16 cellular contexts compared by ENCODE assay signal in genomic region chr5:155082401-155082800, GRCh38.
A peak's percentile ranks its signal among the peaks of the same experiment; 100 is the strongest.
DNase-seq lines count a peak whose midpoint lies in the region; ATAC-seq and TF ChIP-seq lines count a peak whose summit lies in the region.
"Had no signal": no experiment of that assay in that cellular context is flagged by ENCODE, and none has a peak within 500 bp of the region (broad histone marks: within the 10 kb centered on the region; RNA-seq: fewer than 3 reads in every experiment).

No MANE protein-coding gene starts in this region.

- CTCF ChIA-PET in IMR-90 (lab: Yijun Ruan, JAX), result no interaction called here

- no peak overlapping the region for H3K4me3 ChIP-seq in IMR-90 (ENCODE audit: insufficient read depth, low read depth, low read length)
- H3K4me3 ChIP-seq in kidney epithelial cell (ENCODE audit: low read depth, low read length), result no peak overlapping the region
- H3K4me3 ChIP-seq in BE2C (ENCODE audit: low read depth, low read length), result no peak overlapping the region
- H3K4me3 ChIP-seq: gastrocnemius medialis, lung, prostate gland, tibial nerve had no signal

- H2AK9ac ChIP-seq in IMR-90 (replicated peaks; ENCODE audit: low read depth, low read length, poor library complexity), result no peak overlapping the region

- H3K23ac ChIP-seq in IMR-90 (ENCODE audit: low read depth, low read length), result peak overlapping the region; percentile 72; the same call in 1 of the 2 replicates

- no peaks in the 10 kb centered on the region for H3K9me1 ChIP-seq in IMR-90 (ENCODE audit: insufficient read depth, low read length)

- peak overlapping the region; percentile 91 for H2BK5ac ChIP-seq in IMR-90 (ENCODE audit: low read depth, low read length, poor library complexity, severe bottlenecking)

- peak overlapping the region; percentile 94 for H2BK120ac ChIP-seq in IMR-90 (ENCODE audit: low read depth, low read length)

- WGBS in IMR-90 (ENCODE audit: extremely low coverage in 2 of 2, insufficient read length in 1 of 2), 2 experiments, result no CpG with 5 or more reads among the region's 4 CpGs

- no peak overlapping the region for H3K56ac ChIP-seq in IMR-90 (ENCODE audit: extremely low read depth, insufficient read depth, low read length)

- H3K36me3 ChIP-seq in IMR-90 (ENCODE audit: control insufficient read depth, insufficient read depth, low read length), result no peaks in the 10 kb centered on the region
- no peaks in the 10 kb centered on the region for H3K36me3 ChIP-seq in kidney epithelial cell (ENCODE audit: control insufficient read depth, insufficient read depth, low read length)
- H3K36me3 ChIP-seq in BE2C, result no peaks in the 10 kb centered on the region
- H3K36me3 ChIP-seq: gastrocnemius medialis, prostate gland, tibial nerve had no signal

- H3K4me3 Mint-ChIP-seq in chondrocyte (ENCODE audit: unreplicated experiment), result no peak overlapping the region
- H3K4me3 Mint-ChIP-seq: CD4-positive, CD25-positive, alpha-beta regulatory T cell had no signal

- no peaks in the 10 kb centered on the region for H4K20me1 ChIP-seq in IMR-90 (ENCODE audit: insufficient read depth, low read length)

- dilution Hi-C loops in IMR-90 (cut with HindIII; ENCODE audit: low sequenced_read_pairs, unreplicated experiment), result no loop called here

- DNase-seq in AG08396 (ENCODE audit: low spot score) (peak; percentile 30), IMR-90 (peak; percentile 84), chondrocyte (ENCODE audit: low spot score) (no peak), kidney epithelial cell (ENCODE audit: low read depth) (peak; percentile 57), midbrain (lab: John Stamatoyannopoulos, UW) (no peak), BE2C (no peak), NCI-H510A (lab: John Stamatoyannopoulos, UW) (no peak)
- no peak for DNase-seq in activated CD4-positive, CD25-positive, alpha-beta regulatory T cell treated with anti-CD3 and anti-CD28 coated beads, Interleukin-2, amount 50 U/mL, for 72 hours
- DNase-seq: CD4-positive, CD25-positive, alpha-beta regulatory T cell; central memory CD4-positive, alpha-beta T cell; gastrocnemius medialis; NCI-H446; SIG-M5 had no signal

- in situ Hi-C loops in IMR-90 (cut with MboI; ENCODE audit: low sequenced_read_pairs), result no loop called here

- H3K79me1 ChIP-seq in IMR-90 (ENCODE audit: low read depth in 1 of 2, low read length in 2 of 2), result no peaks in the 10 kb centered on the region

- no peaks in the 10 kb centered on the region for H3K27me3 Mint-ChIP-seq in chondrocyte (ENCODE audit: low read depth)

- no peak for TF ChIP-seq POLR2A in IMR-90 (IDR thresholded peaks at IDR 0.05; ENCODE audit: low read depth, low read length)

- H3K27ac Mint-ChIP-seq in chondrocyte (ENCODE audit: unreplicated experiment), result peak overlapping the region; percentile 29
- H3K27ac Mint-ChIP-seq: CD4-positive, CD25-positive, alpha-beta regulatory T cell had no signal

- intact Hi-C loops in IMR-90 (cut with micrococcal nuclease), result no loop called here

- peaks cover 28% of the 10 kb centered on the region for H3K4me1 Mint-ChIP-seq in chondrocyte (ENCODE audit: low read depth)
- H3K4me1 Mint-ChIP-seq: CD4-positive, CD25-positive, alpha-beta regulatory T cell had no signal

- POLR2A ChIA-PET in IMR-90 (lab: Charles Lee; ENCODE audit: unreplicated experiment), result no interaction called here

- peak overlapping the region; percentile 86 for H2AFZ ChIP-seq in IMR-90 (replicated peaks; ENCODE audit: low read length, poor library complexity)

- H4K5ac ChIP-seq in IMR-90 (ENCODE audit: low read depth, low read length), result peak overlapping the region; percentile 6; the same call in 1 of the 2 replicates

- no peak for TF ChIP-seq CTCF in IMR-90 (conservative IDR thresholded peaks at IDR 0.05; ENCODE audit: low read depth, low read length)
- no peak for TF ChIP-seq CTCF in chondrocyte (IDR thresholded peaks at IDR 0.05)
- TF ChIP-seq CTCF in kidney epithelial cell (IDR thresholded peaks at IDR 0.05; ENCODE audit: insufficient read depth, low read length, poor library complexity, severe bottlenecking), result no peak
- no peak for TF ChIP-seq CTCF in BE2C (IDR thresholded peaks at IDR 0.05; ENCODE audit: low read depth, low read length)

- H2AK5ac ChIP-seq in IMR-90 (ENCODE audit: low read depth, low read length), result peak overlapping the region; percentile 38; the same call in 1 of the 2 replicates

- H4K8ac ChIP-seq in IMR-90 (ENCODE audit: low read depth in 2 of 2, low read length in 2 of 2), result peak overlapping the region; percentile 68 to 91

- H3K9me3 ChIP-seq in IMR-90 (ENCODE audit: control insufficient read depth, insufficient read depth, low read length), result peaks cover 3% of the 10 kb centered on the region; the same call in 1 of the 2 replicates
- no peaks in the 10 kb centered on the region for H3K9me3 ChIP-seq in BE2C
- H3K9me3 ChIP-seq: gastrocnemius medialis, prostate gland, tibial nerve had no signal

- peak; percentile 87 for ATAC-seq in IMR-90 (ENCODE audit: low read depth)
- ATAC-seq: gastrocnemius medialis had no signal

- H4K91ac ChIP-seq in IMR-90 (ENCODE audit: insufficient read depth, low read depth, low read length), result peak overlapping the region; percentile 91

- peaks cover 3% of the 10 kb centered on the region for H3K36me3 Mint-ChIP-seq in chondrocyte (ENCODE audit: low read depth)
- H3K36me3 Mint-ChIP-seq: CD4-positive, CD25-positive, alpha-beta regulatory T cell had no signal

- no TSS peak for BruUV-seq in IMR-90 (replicated peaks; lab: Mats Ljungman, UMichigan)

- H3K14ac ChIP-seq in IMR-90 (replicated peaks; ENCODE audit: low read depth, low read length), result peak overlapping the region; percentile 89

- H3K4me2 ChIP-seq in IMR-90 (ENCODE audit: low read depth, low read length), result peak overlapping the region; percentile 16; the same call in 1 of the 2 replicates

- TF ChIP-seq RAD21 in IMR-90 (IDR thresholded peaks at IDR 0.05; ENCODE audit: low read length), result no peak

- peaks cover 9% of the 10 kb centered on the region for H3K9me3 Mint-ChIP-seq in chondrocyte (ENCODE audit: low read depth)

- H3K4me1 ChIP-seq in IMR-90 (ENCODE audit: control insufficient read depth, insufficient read depth, low read length) (no peaks in the 10 kb centered on the region; the same call in 1 of the 2 replicates), BE2C (no peaks in the 10 kb centered on the region)
- H3K4me1 ChIP-seq: gastrocnemius medialis, prostate gland, tibial nerve had no signal

- H3K9ac ChIP-seq in IMR-90 (ENCODE audit: low read depth, low read length), result no peak overlapping the region

- peak overlapping the region; percentile 90 for H2BK20ac ChIP-seq in IMR-90 (ENCODE audit: low read depth, low read length)

- H3K4ac ChIP-seq in IMR-90 (ENCODE audit: low read depth, low read length), result peak overlapping the region; percentile 81

- H3K18ac ChIP-seq in IMR-90 (ENCODE audit: low read depth, low read length), result peak overlapping the region; percentile 60; the same call in 1 of the 2 replicates

- H3K27ac ChIP-seq in IMR-90 (ENCODE audit: insufficient read depth, low read length), result no peak overlapping the region; the same call in 1 of the 2 replicates
- H3K27ac ChIP-seq: gastrocnemius medialis, prostate gland, tibial nerve had no signal

- no peaks in the 10 kb centered on the region for H3K27me3 ChIP-seq in IMR-90 (ENCODE audit: control insufficient read depth, insufficient read depth, low read length)
- H3K27me3 ChIP-seq in kidney epithelial cell (ENCODE audit: control insufficient read depth, insufficient read depth, low read length), result no peaks in the 10 kb centered on the region
- peaks cover 5% of the 10 kb centered on the region for H3K27me3 ChIP-seq in BE2C
- H3K27me3 ChIP-seq: gastrocnemius medialis, tibial nerve had no signal

- H2BK15ac ChIP-seq in IMR-90 (ENCODE audit: low read depth, low read length), result peak overlapping the region; percentile 90; the same call in 2 of the 3 replicates

TF ChIP-seq in IMR-90, 13 proteins besides CTCF, POLR2A, EP300 and RAD21:
- TF ChIP-seq NFE2L2 (IDR thresholded peaks at IDR 0.05; ENCODE audit: low read depth, low read length), result no peak
- 0 out of 2 replicates have a peak, but pooled peaks have one; percentile 37 for TF ChIP-seq FOS (IDR thresholded peaks at IDR 0.05; ENCODE audit: low read depth, low read length)

Comparison
In these comparisons a context has a peak if more than half of its experiments do, and no peak if none do; other contexts are left out.
1. DNase-seq: peak in AG08396 (single experiment), IMR-90 (single experiment) and kidney epithelial cell (single experiment); none in chondrocyte (single experiment), activated CD4-positive, CD25-positive, alpha-beta regulatory T cell treated with anti-CD3 and anti-CD28 coated beads, Interleukin-2, amount 50 U/mL, for 72 hours (single experiment), midbrain (single experiment), BE2C (single experiment) and NCI-H510A (single experiment).